Comparison of ENCODE assay signal across 8 cellular contexts in genomic region chr10:103367379-103367781, GRCh38. TPM values are rescaled to one million over a fixed set of nuclear protein-coding genes. Genes with fewer than 3 reads are reported as not detected.
A peak's percentile ranks its signal among the peaks of the same experiment; 100 is the strongest.
DNase-seq lines count a peak whose midpoint lies in the region; ATAC-seq, FAIRE-seq and TF ChIP-seq lines count a peak whose summit lies in the region.

No MANE protein-coding gene starts in this region.

- DNase-seq in HT1080 (ENCODE audit: low read depth) (peak; percentile 13), bronchial epithelial cell (ENCODE audit: low read depth) (no peak), Kasumi-1 (lab: John Stamatoyannopoulos, UW) (no peak), SHP77 treated with DMSO at 0.1 percent for 48 hours (lab: John Stamatoyannopoulos, UW) (no peak), NCI-H2107 treated with DMSO at 0.1 percent for 48 hours (lab: John Stamatoyannopoulos, UW; ENCODE audit: unreplicated experiment) (no peak)

- H3K9ac ChIP-seq in mucosa of stomach (ENCODE audit: low read length), result peak overlapping the region; percentile 69

- H3K27me3 ChIP-seq in ACC112 (ENCODE audit: insufficient read depth, low read length), result no peaks in the 10 kb centered on the region
- no peaks in the 10 kb centered on the region for H3K27me3 ChIP-seq in bronchial epithelial cell (ENCODE audit: control insufficient read depth, insufficient read depth, low read length)
- H3K27me3 ChIP-seq in mucosa of stomach (ENCODE audit: control insufficient read depth, insufficient read depth, low read length), result no peaks in the 10 kb centered on the region

- no peak for ATAC-seq in GM21367 (IDR thresholded peaks at IDR 0.05; ENCODE audit: unreplicated experiment)

- no peaks in the 10 kb centered on the region for H3K36me3 ChIP-seq in ACC112 (ENCODE audit: insufficient read depth, low read length)
- H3K36me3 ChIP-seq in bronchial epithelial cell (ENCODE audit: control insufficient read depth, insufficient read depth, low read length), result no peaks in the 10 kb centered on the region
- no peaks in the 10 kb centered on the region for H3K36me3 ChIP-seq in mucosa of stomach (ENCODE audit: control insufficient read depth, insufficient read depth, low read length)

- no peak for TF ChIP-seq CTCF in bronchial epithelial cell (IDR thresholded peaks at IDR 0.05; ENCODE audit: insufficient read depth, low read length, severe bottlenecking)

- H2AFZ ChIP-seq in ACC112 (ENCODE audit: low read length, unreplicated experiment), result peak overlapping the region; percentile 6

- H3K27ac ChIP-seq in ACC112 (ENCODE audit: low read depth, low read length), result peak overlapping the region; percentile 41

- peak overlapping the region; percentile 91 for H3K4me3 ChIP-seq in ACC112 (ENCODE audit: low read depth, low read length)
- peak overlapping the region; percentile 68 for H3K4me3 ChIP-seq in bronchial epithelial cell (ENCODE audit: low read depth, low read length)
- peak overlapping the region; percentile 51 for H3K4me3 ChIP-seq in mucosa of stomach (ENCODE audit: low read length)

- no peaks in the 10 kb centered on the region for H3K4me1 ChIP-seq in ACC112 (ENCODE audit: control insufficient read depth, insufficient read depth, low read length, unreplicated experiment)
- no peaks in the 10 kb centered on the region for H3K4me1 ChIP-seq in mucosa of stomach (ENCODE audit: control insufficient read depth, insufficient read depth, low read length)

- peaks cover 20% of the 10 kb centered on the region for H3K79me2 ChIP-seq in ACC112 (ENCODE audit: control insufficient read depth, insufficient read depth, low read length, unreplicated experiment)

- no peak for FAIRE-seq in bronchial epithelial cell (lab: Jason Lieb, UNC)

- H3K9me3 ChIP-seq in mucosa of stomach (ENCODE audit: control insufficient read depth, low read length), result no peaks in the 10 kb centered on the region

RNA-seq across cellular contexts. Expression of gene TAF5, which starts 0.4 kb away (rescaled TPM):
- 13.5 and 15.7 TPM in 2 replicates for total RNA-seq in HT1080 (2014; rRNA removed; shearing (Covaris generic))
- polyA plus RNA-seq in HT1080 (2015; cell fraction: cytosol; rRNA removed), result 7.6 and 7.7 TPM in 2 replicates
- 8.8 and 9.4 TPM in 2 replicates for polyA plus RNA-seq in HT1080 (2015; cell fraction: nucleus; rRNA removed)
- total RNA-seq in bronchial epithelial cell, result 3.3 and 3.7 TPM in 2 replicates

RNA-seq across cellular contexts. Expression of gene PCGF6, which starts 16.4 kb away (rescaled TPM):
- total RNA-seq in HT1080 (2014; rRNA removed; shearing (Covaris generic)), result 16.6 and 17.5 TPM in 2 replicates
- polyA plus RNA-seq in HT1080 (2015; cell fraction: cytosol; rRNA removed), result 15.6 and 17.4 TPM in 2 replicates
- polyA plus RNA-seq in HT1080 (2015; cell fraction: nucleus; rRNA removed), result 8.7 and 11.9 TPM in 2 replicates
- total RNA-seq in bronchial epithelial cell, result 11.1 and 12.9 TPM in 2 replicates

RNA-seq across cellular contexts. Expression of gene ATP5MK, which starts 28.9 kb away (rescaled TPM):
- total RNA-seq in HT1080 (2014; rRNA removed; shearing (Covaris generic)), result 285 and 369 TPM in 2 replicates
- 577 and 739 TPM in 2 replicates for polyA plus RNA-seq in HT1080 (2015; cell fraction: cytosol; rRNA removed)
- polyA plus RNA-seq in HT1080 (2015; cell fraction: nucleus; rRNA removed), result 165 and 221 TPM in 2 replicates
- 131 and 153 TPM in 2 replicates for total RNA-seq in bronchial epithelial cell

RNA-seq across cellular contexts. Expression of gene PDCD11, which starts 29.0 kb away (rescaled TPM):
- 86.0 and 89.4 TPM in 2 replicates for total RNA-seq in HT1080 (2014; rRNA removed; shearing (Covaris generic))
- polyA plus RNA-seq in HT1080 (2015; cell fraction: cytosol; rRNA removed), result 17.8 and 20.2 TPM in 2 replicates
- polyA plus RNA-seq in HT1080 (2015; cell fraction: nucleus; rRNA removed), result 146 and 147 TPM in 2 replicates
- 38.7 and 44.5 TPM in 2 replicates for total RNA-seq in bronchial epithelial cell
